8 cellular contexts compared by ENCODE assay signal in the genomic region with DNA sequence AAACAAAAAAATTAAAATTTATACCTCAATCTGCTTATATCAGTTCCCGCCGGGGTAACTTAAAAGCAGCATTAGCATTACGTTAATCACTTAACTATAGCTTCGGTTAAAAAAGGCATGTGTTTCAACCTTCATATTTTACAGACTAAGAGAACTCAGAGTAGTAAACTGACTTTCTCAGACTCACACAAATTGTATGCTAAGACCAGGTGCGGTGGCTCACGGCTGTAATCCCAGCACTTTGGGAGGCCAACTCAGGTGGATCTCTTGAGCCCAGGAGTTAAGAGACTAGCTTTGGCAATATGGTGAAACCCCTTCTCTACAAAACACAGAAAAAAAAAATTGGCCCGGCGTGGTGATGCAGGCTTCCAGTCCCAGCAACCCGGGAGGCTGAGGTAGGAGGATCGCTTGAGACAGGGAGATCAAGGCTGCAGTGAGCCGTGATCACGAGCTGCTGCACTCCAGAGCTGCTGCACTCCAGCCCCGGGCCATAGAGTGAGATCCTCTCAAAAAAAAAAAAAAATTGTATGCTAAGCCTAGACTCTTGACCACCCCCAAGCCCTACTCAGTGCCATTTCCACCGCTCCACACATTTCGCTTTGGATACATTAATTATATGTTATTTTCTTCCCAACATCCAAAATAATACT. TPM values are rescaled to one million over a fixed set of nuclear protein-coding genes. Genes with fewer than 3 reads are reported as not detected.
DNase-seq lines count a peak whose midpoint lies in the region; ATAC-seq, FAIRE-seq and TF ChIP-seq lines count a peak whose summit lies in the region.

No MANE protein-coding gene starts in this region.

- CTCF ChIA-PET in RWPE1 (lab: Yijun Ruan, JAX): no interaction called here

- POLR2A ChIA-PET in RWPE1 (lab: Yijun Ruan, JAX; ENCODE audit: low non-redundant PET): no interaction called here

- intact Hi-C loops in prostate gland (cut with DNase I) (loop anchor here (5.0 kb wide), 2 partner anchors 122 to 137 kb away; no protein-coding TSS in a partner anchor), lower leg skin (cut with DNase I; ENCODE audit: low total_unique reads) (no loop called here)

- DNase-seq in H4 (ENCODE audit: low spot score) (peak; percentile 16), RWPE1 (ENCODE audit: low spot score) (no peak), prostate gland (ENCODE audit: low spot score) (peak; percentile 8), lower leg skin (ENCODE audit: low spot score in 2 of 2) (no peak), 8988T (no peak), frontal cortex (ENCODE audit: low spot score in 2 of 2) (no peak)

- TF ChIP-seq POLR2A in prostate gland (IDR thresholded peaks at IDR 0.05): no peak
- no peak for TF ChIP-seq POLR2A in lower leg skin (IDR thresholded peaks at IDR 0.05)

- H3K27ac ChIP-seq in RWPE1 (peak overlapping the region; percentile 31; the same call in 1 of the 2 replicates), prostate gland (peak overlapping the region; percentile 97 to 98)

- H3K27me3 ChIP-seq in endocrine pancreas (ENCODE audit: control insufficient read depth, insufficient read depth, low read length) (no peaks in the 10 kb centered on the region), prostate gland (replicated peaks; ENCODE audit: insufficient read depth) (no peaks in the 10 kb centered on the region)

- H3K4me3 ChIP-seq in endocrine pancreas (ENCODE audit: control insufficient read depth, insufficient read depth, low read length) (peak overlapping the region; percentile 85), prostate gland (peak overlapping the region; percentile 90 to 92), lower leg skin (ENCODE audit: low read depth, poor library complexity, severe bottlenecking) (no peak overlapping the region)

- WGBS in prostate gland: 19% methylated on average over 15 of the region's 15 CpGs
- 44 to 50% methylated on average over 15 of the region's 15 CpGs for WGBS in lower leg skin, 2 donors

- H3K9me3 ChIP-seq in endocrine pancreas (ENCODE audit: control insufficient read depth, low read length) (no peaks in the 10 kb centered on the region), prostate gland (no peaks in the 10 kb centered on the region)

- H3K36me3 ChIP-seq in endocrine pancreas (ENCODE audit: control insufficient read depth, insufficient read depth, low read length) (no peaks in the 10 kb centered on the region), prostate gland (no peaks in the 10 kb centered on the region)

- H3K4me1 ChIP-seq in endocrine pancreas (ENCODE audit: control insufficient read depth, insufficient read depth, low read length) (peaks cover 12% of the 10 kb centered on the region), prostate gland (replicated peaks) (no peaks in the 10 kb centered on the region)

- no peak for FAIRE-seq in frontal cortex (lab: Jason Lieb, UNC)

- H3K9ac ChIP-seq in endocrine pancreas (ENCODE audit: control insufficient read depth, insufficient read depth, low read length): no peak overlapping the region

- no peak for ATAC-seq in HG03565 (IDR thresholded peaks at IDR 0.05; ENCODE audit: unreplicated experiment)

- TF ChIP-seq CTCF in RWPE1 (conservative IDR thresholded peaks at IDR 0.05; ENCODE audit: low read depth): no peak
- TF ChIP-seq CTCF in prostate gland (IDR thresholded peaks at IDR 0.05): no peak
- TF ChIP-seq CTCF in lower leg skin (IDR thresholded peaks at IDR 0.05): no peak

RNA-seq across cellular contexts. Expression of a gene that starts 2.4 kb away (rescaled TPM):
- 32.9 and 42.3 TPM in 2 replicates for total RNA-seq in H4 (2014; rRNA removed; shearing (Covaris generic))
- total RNA-seq in prostate gland (10 to 100 TPM; 36.1 to 63.6 TPM), lower leg skin (10 to 100 TPM; 20.5 to 37.9 (median 26.8) TPM), frontal cortex (77.9 TPM)

Comparison
In these comparisons a context has a peak if more than half of its experiments do, and no peak if none do; other contexts are left out.
1. DNase-seq: peak in H4 (single experiment) and prostate gland (single experiment); none in RWPE1 (single experiment), lower leg skin (0 of 2), 8988T (single experiment) and frontal cortex (0 of 2).